1 cellular context compared by ENCODE assay signal in genomic region chr14:20610002-20610765, GRCh38.
TF ChIP-seq lines count a peak whose summit lies in the region.

No MANE protein-coding gene starts in this region.

TF ChIP-seq in K562, 482 proteins besides CTCF, POLR2A, EP300 and RAD21 (continued from another document and continues in another):
- TF ChIP-seq CREB5 (CRISPR knock-in tag; IDR thresholded peaks at IDR 0.05), result no peak
- peak in 1 of 2 experiments; percentile 19; a peak in 1 of 4 replicates for TF ChIP-seq KDM1A (IDR thresholded peaks at IDR 0.05)
- no peak for TF ChIP-seq STAT6 (CRISPR knock-in tag; IDR thresholded peaks at IDR 0.05)
- TF ChIP-seq HNRNPLL (IDR thresholded peaks at IDR 0.05; ENCODE audit: low read depth, low read length, poor library complexity, severe bottlenecking), result peak; percentile 66
- TF ChIP-seq PML (IDR thresholded peaks at IDR 0.05; ENCODE audit: low read length), result no peak
- TF ChIP-seq ZC3H8 (IDR thresholded peaks at IDR 0.05), result no peak
- TF ChIP-seq ARID1B (IDR thresholded peaks at IDR 0.05), result no peak
- no peak for TF ChIP-seq ZNF146 (CRISPR knock-in tag; IDR thresholded peaks at IDR 0.05; ENCODE audit: unreplicated experiment)
- no peak for TF ChIP-seq KLF16 (IDR thresholded peaks at IDR 0.05)
- no peak for TF ChIP-seq NR2C1 (IDR thresholded peaks at IDR 0.05)
- no peak for TF ChIP-seq NR2C1 (tag; IDR thresholded peaks at IDR 0.05)
- no peak for TF ChIP-seq ZNF282 (CRISPR knock-in tag; IDR thresholded peaks at IDR 0.05)
- no peak for TF ChIP-seq ETS2 (tag; IDR thresholded peaks at IDR 0.05; ENCODE audit: borderline replicate concordance, poor library complexity, severe bottlenecking)
- no peak for TF ChIP-seq FOXO4 (CRISPR knock-in tag; IDR thresholded peaks at IDR 0.05)
- TF ChIP-seq MTF1 (CRISPR knock-in tag; IDR thresholded peaks at IDR 0.05; ENCODE audit: borderline replicate concordance), result no peak
- TF ChIP-seq KDM5B (IDR thresholded peaks at IDR 0.05; ENCODE audit: insufficient replicate concordance, low read depth, low read length), result peak; percentile 39
- no peak for TF ChIP-seq NCOR1 (IDR thresholded peaks at IDR 0.05)
- no peak for TF ChIP-seq KLF10 (CRISPR knock-in tag; IDR thresholded peaks at IDR 0.05)
- TF ChIP-seq POLR2H (tag; IDR thresholded peaks at IDR 0.05; ENCODE audit: low read depth), result peak; percentile 98
- TF ChIP-seq BRF1 (IDR thresholded peaks at IDR 0.05; ENCODE audit: borderline replicate concordance, extremely low read depth, insufficient read length), result peak; percentile 27
- no peak for TF ChIP-seq JUNB (CRISPR knock-in tag; conservative IDR thresholded peaks at IDR 0.05)
- no peak for TF ChIP-seq ZFPM2 (CRISPR knock-in tag; IDR thresholded peaks at IDR 0.05)
- peak; percentile 77; the same call in 1 of the 2 replicates for TF ChIP-seq ZBTB5 (IDR thresholded peaks at IDR 0.05)
- no peak for TF ChIP-seq PRMT5 (CRISPR knock-in tag; IDR thresholded peaks at IDR 0.05)
- TF ChIP-seq ARID3A (IDR thresholded peaks at IDR 0.05; ENCODE audit: borderline replicate concordance, low read depth, low read length), result 0 out of 2 replicates have a peak, but pooled peaks have one; percentile 37
- TF ChIP-seq DLX4 (CRISPR knock-in tag; IDR thresholded peaks at IDR 0.05), result no peak
- TF ChIP-seq FIP1L1 (IDR thresholded peaks at IDR 0.05; ENCODE audit: low read depth, low read length, poor library complexity, severe bottlenecking), result no peak
- TF ChIP-seq ZNF354B (CRISPR knock-in tag; IDR thresholded peaks at IDR 0.05), result no peak
- no peak for TF ChIP-seq ARID3B (CRISPR knock-in tag; IDR thresholded peaks at IDR 0.05; ENCODE audit: borderline replicate concordance)
- no peak for TF ChIP-seq ZNF707 (CRISPR knock-in tag; conservative IDR thresholded peaks at IDR 0.05)
- TF ChIP-seq POLR3G (IDR thresholded peaks at IDR 0.05; ENCODE audit: extremely low read depth, insufficient read length, insufficient replicate concordance), result no peak
- TF ChIP-seq ZNF407 (IDR thresholded peaks at IDR 0.05; ENCODE audit: low read depth), result peak; percentile 75
- peak; percentile 83 for TF ChIP-seq ADNP (tag; IDR thresholded peaks at IDR 0.05)
- TF ChIP-seq NFIC (IDR thresholded peaks at IDR 0.05), result peak; percentile 71
- no peak for TF ChIP-seq ZNF408 (CRISPR knock-in tag; IDR thresholded peaks at IDR 0.05; ENCODE audit: low read depth)
- TF ChIP-seq CTBP1 (IDR thresholded peaks at IDR 0.05; ENCODE audit: borderline replicate concordance), result peak; percentile 47; the same call in 1 of the 2 replicates
- 0 out of 4 replicates have a peak, but pooled peaks of 1 of the 2 experiments have one; percentile 37 for TF ChIP-seq TEAD1 (CRISPR knock-in tag; IDR thresholded peaks at IDR 0.05)
- TF ChIP-seq HNRNPL (IDR thresholded peaks at IDR 0.05; ENCODE audit: low read depth, low read length), result no peak
- no peak for TF ChIP-seq CCNT2 (IDR thresholded peaks at IDR 0.05; ENCODE audit: borderline replicate concordance, extremely low read depth, insufficient read length, low read depth, low read length)
- no peak for TF ChIP-seq E2F6 (IDR thresholded peaks at IDR 0.05; ENCODE audit: borderline replicate concordance in 1 of 2, extremely low read depth in 1 of 2, insufficient read depth in 1 of 2, insufficient read length in 1 of 2, low read depth in 1 of 2, low read length in 1 of 2, poor library complexity in 1 of 2, severe bottlenecking in 1 of 2)
- TF ChIP-seq NFRKB (IDR thresholded peaks at IDR 0.05; ENCODE audit: low read depth), result no peak
- no peak for TF ChIP-seq MXD1 (CRISPR knock-in tag; IDR thresholded peaks at IDR 0.05; ENCODE audit: borderline replicate concordance, poor library complexity, severe bottlenecking)
